Comparison of ENCODE assay signal across 8 cellular contexts in the genomic region with DNA sequence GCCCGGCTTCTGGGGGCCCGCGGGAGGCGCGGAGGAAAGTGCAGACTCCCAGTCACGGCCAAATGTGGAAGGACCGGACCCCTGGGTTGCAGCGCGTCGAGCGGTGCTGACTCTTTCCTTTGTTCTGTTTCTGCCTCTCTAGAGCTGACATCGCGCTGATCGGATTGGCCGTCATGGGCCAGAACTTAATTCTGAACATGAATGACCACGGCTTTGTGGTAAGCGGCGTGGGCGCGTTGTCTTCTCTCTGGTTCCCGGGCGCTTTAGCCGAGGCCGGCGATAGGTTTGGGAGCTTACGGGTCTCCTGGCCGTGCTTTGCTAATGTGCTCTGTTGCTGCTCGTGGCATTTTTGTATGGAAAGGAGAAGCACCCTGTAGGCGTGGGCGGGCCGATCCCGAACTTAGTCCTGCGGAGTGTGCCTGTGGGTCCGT. TPM values are rescaled to one million over a fixed set of nuclear protein-coding genes. Genes with fewer than 3 reads are reported as not detected.
DNase-seq lines count a peak whose midpoint lies in the region; ATAC-seq and TF ChIP-seq lines count a peak whose summit lies in the region.

No MANE protein-coding gene starts in this region.

- TF ChIP-seq CTCF in GM12864 (IDR thresholded peaks at IDR 0.05; ENCODE audit: low read depth, low read length, missing control alignments) (no peak), KMS-11 (conservative IDR thresholded peaks at IDR 0.05; ENCODE audit: low read depth, low read length) (no peak), ascending aorta (IDR thresholded peaks at IDR 0.05) (no peak), sigmoid colon (IDR thresholded peaks at IDR 0.05) (no peak)

- no peaks in the 10 kb centered on the region for H4K20me1 ChIP-seq in KMS-11 (ENCODE audit: insufficient read depth)

- H3K4me3 ChIP-seq in GM12864 (ENCODE audit: low read depth, low read length) (peak overlapping the region; percentile 68), KMS-11 (IDR thresholded peaks at IDR 0.05; ENCODE audit: insufficient read depth, low read depth, low read length) (peak overlapping the region; percentile 89), ascending aorta (peak overlapping the region; percentile 84 to 97), iPS-11a (ENCODE audit: low read depth, low read length) (peak overlapping the region; percentile 93), sigmoid colon (peak overlapping the region; percentile 71 to 95 (median 82))

- H3K27ac ChIP-seq in KMS-11 (peak overlapping the region; percentile 85), ascending aorta (peak overlapping the region; percentile 87 to 90), sigmoid colon (peak overlapping the region; percentile 88 to 93 (median 90))

- WGBS in sigmoid colon, 2 donors: 1% methylated on average over 34 of the region's 34 CpGs

- H2AFZ ChIP-seq in KMS-11 (ENCODE audit: low read depth): peak overlapping the region; percentile 95

- intact Hi-C loops in ascending aorta (cut with DNase I) (loop anchor here (1.0 to 2.0 kb wide), 2 partner anchors 31 to 75 kb away; partner anchors contain the start of genes CENPS and PEX14), sigmoid colon (cut with DNase I) (loop anchor here (1.0 kb wide), 1 partner anchor 31 kb away; the partner anchor contains the start of gene CENPS)

- TF ChIP-seq EP300 in sigmoid colon (IDR thresholded peaks at IDR 0.05): no peak

- no peaks in the 10 kb centered on the region for H3K9me3 ChIP-seq in ascending aorta
- H3K9me3 ChIP-seq in sigmoid colon: no peaks in the 10 kb centered on the region

- peaks cover 17% of the 10 kb centered on the region; the same call in 1 of the 2 replicates for H3K36me3 ChIP-seq in KMS-11 (ENCODE audit: insufficient read depth)
- H3K36me3 ChIP-seq in ascending aorta: peaks cover 21 to 25% of the 10 kb centered on the region in 2 donors
- H3K36me3 ChIP-seq in sigmoid colon: peaks cover 5 to 23% (median 14%) of the 10 kb centered on the region in 4 donors

- peaks cover 24% of the 10 kb centered on the region for H3K4me1 ChIP-seq in KMS-11 (ENCODE audit: low read depth, poor library complexity, severe bottlenecking)
- H3K4me1 ChIP-seq in ascending aorta: peaks cover 0 to 17% of the 10 kb centered on the region in 2 donors
- H3K4me1 ChIP-seq in sigmoid colon: peaks cover 0 to 26% (median 16%) of the 10 kb centered on the region in 4 donors

- H3K9ac ChIP-seq in KMS-11: peak overlapping the region; percentile 82

- no peak for ATAC-seq in HG03135 (IDR thresholded peaks at IDR 0.05; ENCODE audit: unreplicated experiment)
- no peak for ATAC-seq in HG03520 (IDR thresholded peaks at IDR 0.05; ENCODE audit: unreplicated experiment)

- H3K27me3 ChIP-seq in KMS-11 (ENCODE audit: insufficient read depth, low read depth) (no peaks in the 10 kb centered on the region), ascending aorta (no peaks in the 10 kb centered on the region), sigmoid colon (no peaks in the 10 kb centered on the region)

- H3K79me2 ChIP-seq in KMS-11 (ENCODE audit: insufficient read depth, low read depth): peaks cover 31% of the 10 kb centered on the region

- no peak for DNase-seq in GM12864 (ENCODE audit: low read depth)
- no peak for DNase-seq in ascending aorta (ENCODE audit: low spot score in 2 of 2)
- DNase-seq in sigmoid colon: peak; percentile 66
- DNase-seq in cerebellar nuclear complex (lab: John Stamatoyannopoulos, UW): no peak

- TF ChIP-seq POLR2A in sigmoid colon (IDR thresholded peaks at IDR 0.05): no peak

- H3K4me2 ChIP-seq in KMS-11: peak overlapping the region; percentile 94

RNA-seq across cellular contexts. Expression of gene PGD, which starts 0.6 kb away (rescaled TPM):
- 152 TPM for total RNA-seq in ascending aorta
- total RNA-seq in sigmoid colon: 10 to 100 TPM; 30.6 to 44.2 (median 36.9) TPM
- polyA plus RNA-seq in sigmoid colon: 100 to 1,000 TPM in 1 of 3 donors, 10 to 100 TPM in 2; 69.7 to 115 (median 71.0) TPM

RNA-seq across cellular contexts. Expression of gene CENPS, which starts 30.7 kb away (rescaled TPM):
- total RNA-seq in ascending aorta (not detected), sigmoid colon (10 to 100 TPM in 2 of 4 donors, 1 to 10 TPM in 2; 2.8 to 15.0 (median 10.7) TPM)
- polyA plus RNA-seq in sigmoid colon: 10 to 100 TPM; 16.8 to 22.2 (median 20.1) TPM

RNA-seq across cellular contexts. Expression of gene CORT, which starts 50.3 kb away (rescaled TPM):
- not detected for total RNA-seq in ascending aorta
- total RNA-seq in sigmoid colon: 1 to 10 TPM in 2 of 4 donors, under 1 TPM in 1, not detected in 1; 0.71 to 1.4 (median 1.1) TPM
- 1 to 10 TPM in 1 of 3 donors, under 1 TPM in 2; 0.42 to 1.2 (median 0.69) TPM for polyA plus RNA-seq in sigmoid colon
